In genomic region chr3:196063049-196063448, GRCh38 we compare ENCODE assay signal across 23 cellular contexts. TPM values are rescaled to one million over a fixed set of nuclear protein-coding genes. Genes with fewer than 3 reads are reported as not detected.
A peak's percentile ranks its signal among the peaks of the same experiment; 100 is the strongest.
DNase-seq lines count a peak whose midpoint lies in the region; ATAC-seq, FAIRE-seq and TF ChIP-seq lines count a peak whose summit lies in the region.
"Had no signal": no experiment of that assay in that cellular context is flagged by ENCODE, and none has a peak within 500 bp of the region (broad histone marks: within the 10 kb centered on the region; RNA-seq: fewer than 3 reads in every experiment).

No MANE protein-coding gene starts in this region.

- intact Hi-C loops in CD4-positive, alpha-beta memory T cell (cut with micrococcal nuclease), result no loop called here
- intact Hi-C loops in sigmoid colon (cut with DNase I), result no loop called here

- CTCF ChIA-PET in CD4-positive, alpha-beta memory T cell (lab: Charles Lee; ENCODE audit: partially characterized antibody), result interaction anchor here (1.3 to 1.8 kb wide), 3 partner anchors 10 to 11 kb away, joined by 4 to 23 read pairs (median 4); no protein-coding TSS in a partner anchor

- ATAC-seq in memory B cell (ENCODE audit: low read depth), result no peak
- no peak for ATAC-seq in GM19452 (IDR thresholded peaks at IDR 0.05; ENCODE audit: unreplicated experiment)
- no peak for ATAC-seq in GM18873 (IDR thresholded peaks at IDR 0.05; ENCODE audit: low FRiP score, unreplicated experiment)
- ATAC-seq: upper lobe of right lung, WTC11 had no signal

- H3K36me3 Mint-ChIP-seq in CD4-positive, alpha-beta memory T cell, result peaks cover 66 to 85% of the 10 kb centered on the region in 2 donors
- H3K36me3 Mint-ChIP-seq in activated naive CD8-positive, alpha-beta T cell treated with anti-CD3 and anti-CD28 coated beads for 36 hours, result peaks cover 55% of the 10 kb centered on the region
- H3K36me3 Mint-ChIP-seq in memory B cell, result peaks cover 39% of the 10 kb centered on the region

- H3K9me3 Mint-ChIP-seq in CD4-positive, alpha-beta memory T cell, result no peaks in the 10 kb centered on the region
- no peaks in the 10 kb centered on the region for H3K9me3 Mint-ChIP-seq in activated naive CD8-positive, alpha-beta T cell treated with anti-CD3 and anti-CD28 coated beads for 36 hours
- H3K9me3 Mint-ChIP-seq in memory B cell, result no peaks in the 10 kb centered on the region
- H3K9me3 Mint-ChIP-seq: activated naive CD4-positive, alpha-beta T cell treated with anti-CD3 and anti-CD28 coated beads, Interleukin-2, amount 50 U/mL, for 24 hours had no signal

- H3K27me3 Mint-ChIP-seq in CD4-positive, alpha-beta memory T cell, result no peaks in the 10 kb centered on the region
- H3K27me3 Mint-ChIP-seq in activated naive CD8-positive, alpha-beta T cell treated with anti-CD3 and anti-CD28 coated beads for 36 hours, result no peaks in the 10 kb centered on the region
- H3K27me3 Mint-ChIP-seq in memory B cell, result no peaks in the 10 kb centered on the region
- H3K27me3 Mint-ChIP-seq: activated naive CD4-positive, alpha-beta T cell treated with anti-CD3 and anti-CD28 coated beads, Interleukin-2, amount 50 U/mL, for 24 hours; progenitor cell of endocrine pancreas had no signal

- peaks cover 76% of the 10 kb centered on the region for H3K36me3 ChIP-seq in CD4-positive, alpha-beta memory T cell (ENCODE audit: insufficient read depth, low read length)
- peaks cover 40 to 100% (median 84%) of the 10 kb centered on the region in 4 donors for H3K36me3 ChIP-seq in sigmoid colon

- H3K9me3 ChIP-seq in CD4-positive, alpha-beta memory T cell (ENCODE audit: control insufficient read depth in 1 of 2, low read length in 2 of 2), result no peaks in the 10 kb centered on the region
- no peaks in the 10 kb centered on the region for H3K9me3 ChIP-seq in sigmoid colon
- H3K9me3 ChIP-seq: BLaER1 treated with 17β-estradiol and CSF1 and Interleukin-3, amounts not matched to agents 10 nM and 100 nM; upper lobe of right lung had no signal

- no peak overlapping the region for H3K4me3 ChIP-seq in AG09309 (ENCODE audit: control insufficient read depth, low read depth, low read length)
- H3K4me3 ChIP-seq in CD4-positive, alpha-beta memory T cell (ENCODE audit: low read length in 2 of 2), result no peak overlapping the region
- no peak overlapping the region for H3K4me3 ChIP-seq in sigmoid colon
- H3K4me3 ChIP-seq: BLaER1 treated with 17β-estradiol and CSF1 and Interleukin-3, amounts not matched to agents 10 nM and 100 nM; dorsolateral prefrontal cortex; SK-N-MC; upper lobe of right lung had no signal

- no peaks in the 10 kb centered on the region for H3K27me3 ChIP-seq in CD4-positive, alpha-beta memory T cell (ENCODE audit: insufficient read depth, low read length)
- H3K27me3 ChIP-seq in sigmoid colon, result no peaks in the 10 kb centered on the region
- H3K27me3 ChIP-seq: BLaER1 treated with 17β-estradiol and CSF1 and Interleukin-3, amounts not matched to agents 10 nM and 100 nM; dorsolateral prefrontal cortex; upper lobe of right lung had no signal

- no peak overlapping the region for H3K4me3 Mint-ChIP-seq in CD4-positive, alpha-beta memory T cell
- H3K4me3 Mint-ChIP-seq in activated naive CD8-positive, alpha-beta T cell treated with anti-CD3 and anti-CD28 coated beads for 36 hours, result no peak overlapping the region
- no peak overlapping the region for H3K4me3 Mint-ChIP-seq in memory B cell
- H3K4me3 Mint-ChIP-seq: activated naive CD4-positive, alpha-beta T cell treated with anti-CD3 and anti-CD28 coated beads, Interleukin-2, amount 50 U/mL, for 24 hours; WTC11 had no signal

- POLR2A ChIA-PET in CD4-positive, alpha-beta memory T cell (lab: Charles Lee; ENCODE audit: partially characterized antibody), result no interaction called here

- peaks cover 0 to 12% (median 9%) of the 10 kb centered on the region in 4 donors for H3K4me1 Mint-ChIP-seq in CD4-positive, alpha-beta memory T cell
- peaks cover 13% of the 10 kb centered on the region for H3K4me1 Mint-ChIP-seq in activated naive CD8-positive, alpha-beta T cell treated with anti-CD3 and anti-CD28 coated beads for 36 hours
- no peaks in the 10 kb centered on the region for H3K4me1 Mint-ChIP-seq in memory B cell
- H3K4me1 Mint-ChIP-seq: activated naive CD4-positive, alpha-beta T cell treated with anti-CD3 and anti-CD28 coated beads, Interleukin-2, amount 50 U/mL, for 24 hours had no signal

- H3K4me1 ChIP-seq in CD4-positive, alpha-beta memory T cell (ENCODE audit: insufficient read depth, low read length), result no peaks in the 10 kb centered on the region
- H3K4me1 ChIP-seq in sigmoid colon, result no peaks in the 10 kb centered on the region
- H3K4me1 ChIP-seq: BLaER1 treated with 17β-estradiol and CSF1 and Interleukin-3, amounts not matched to agents 10 nM and 100 nM; upper lobe of right lung had no signal

- TF ChIP-seq POLR2A in GM12891 (IDR thresholded peaks at IDR 0.05; ENCODE audit: low read depth, low read length), result no peak
- no peak for TF ChIP-seq POLR2A in sigmoid colon (IDR thresholded peaks at IDR 0.05)

- TF ChIP-seq CTCF in AG09309 (IDR thresholded peaks at IDR 0.05; ENCODE audit: control insufficient read depth, insufficient read depth, low read depth, low read length, missing control alignments), result no peak
- TF ChIP-seq CTCF in sigmoid colon (IDR thresholded peaks at IDR 0.05), result no peak

- DNase-seq in AG09309 (ENCODE audit: low read depth) (peak; percentile 44), memory B cell (ENCODE audit: low spot score in 2 of 2) (no peak), GM12891 (ENCODE audit: insufficient read length, low spot score) (no peak), sigmoid colon (no peak)
- no peak for DNase-seq in CD4-positive, alpha-beta memory T cell
- no peak for DNase-seq in activated naive CD8-positive, alpha-beta T cell treated with anti-CD3 and anti-CD28 coated beads for 36 hours
- DNase-seq: activated CD8-positive, alpha-beta memory T cell treated with anti-CD3 and anti-CD28 coated beads for 24 hours; dorsolateral prefrontal cortex; head of caudate nucleus; NCI-H1105; NCI-H2029; NCI-H226; NCI-H748 treated with DMSO at 0.1 percent for 48 hours; RPMI8226 had no signal

- peak overlapping the region in 4 of 7 donors; percentile 6 to 85 (median 60) for H3K27ac Mint-ChIP-seq in CD4-positive, alpha-beta memory T cell
- H3K27ac Mint-ChIP-seq in activated naive CD8-positive, alpha-beta T cell treated with anti-CD3 and anti-CD28 coated beads for 36 hours, result peak overlapping the region; percentile 78
- H3K27ac Mint-ChIP-seq in memory B cell, result peak overlapping the region; percentile 50
- H3K27ac Mint-ChIP-seq: activated naive CD4-positive, alpha-beta T cell treated with anti-CD3 and anti-CD28 coated beads, Interleukin-2, amount 50 U/mL, for 24 hours; progenitor cell of endocrine pancreas had no signal

- no peak overlapping the region for H3K27ac ChIP-seq in CD4-positive, alpha-beta memory T cell (ENCODE audit: low read depth, low read length)
- H3K27ac ChIP-seq in sigmoid colon, result no peak overlapping the region
- H3K27ac ChIP-seq: BLaER1 treated with 17β-estradiol and CSF1 and Interleukin-3, amounts not matched to agents 10 nM and 100 nM; dorsolateral prefrontal cortex; SK-N-MC; upper lobe of right lung had no signal

- no peak for TF ChIP-seq EP300 in sigmoid colon (IDR thresholded peaks at IDR 0.05)

- FAIRE-seq in GM12891 (lab: Jason Lieb, UNC), result no peak
- FAIRE-seq: endothelial cell of umbilical vein had no signal

TF ChIP-seq in GM12891, 5 proteins besides CTCF, POLR2A, EP300 and RAD21:
- TF ChIP-seq SPI1 (IDR thresholded peaks at IDR 0.05; ENCODE audit: low read depth, low read length), result no peak
- no peak for TF ChIP-seq POLR2AphosphoS5 (IDR thresholded peaks at IDR 0.05; ENCODE audit: low read depth, low read length)
- no peak for TF ChIP-seq TAF1 (IDR thresholded peaks at IDR 0.05; ENCODE audit: low read depth, low read length)
- TF ChIP-seq POU2F2 (IDR thresholded peaks at IDR 0.05; ENCODE audit: low read depth, low read length), result no peak
- TF ChIP-seq PAX5 (IDR thresholded peaks at IDR 0.05; ENCODE audit: insufficient read depth, low read length, severe bottlenecking), result no peak

RNA-seq across cellular contexts. Expression of gene TFRC, which starts 18.8 kb away (rescaled TPM):
- total RNA-seq in CD4-positive, alpha-beta memory T cell, result 10 to 100 TPM; 63.2 to 73.1 TPM
- 10 to 100 TPM; 21.7 to 38.3 TPM for polyA plus RNA-seq in CD4-positive, alpha-beta memory T cell
- 100 to 1,000 TPM; 550 TPM for total RNA-seq in activated naive CD8-positive, alpha-beta T cell treated with anti-CD3 and anti-CD28 coated beads for 36 hours
- 184 TPM for polyA plus RNA-seq in GM12891 (2012; ENCODE audit: low read depth, missing spikeins)
- total RNA-seq in sigmoid colon, result 10 to 100 TPM; 48.2 to 58.8 (median 52.1) TPM
- polyA plus RNA-seq in sigmoid colon, result 10 to 100 TPM; 11.4 to 85.1 (median 43.0) TPM

Comparison
In these comparisons a context has a peak if more than half of its experiments do, and no peak if none do; other contexts are left out.
1. RNA of gene TFRC, which starts 18.8 kb away (total RNA-seq): 550 TPM in activated naive CD8-positive, alpha-beta T cell treated with anti-CD3 and anti-CD28 coated beads for 36 hours; 63.2 to 73.1 TPM in CD4-positive, alpha-beta memory T cell and 48.2 to 58.8 TPM in sigmoid colon; every median in the first group is over 4 times any median in the second.
2. Peak in every context shown above with its lines, with median percentiles within 50 percentile points of each other: H3K27ac Mint-ChIP-seq.